ENCODE assay signal across 14 cellular contexts in genomic region chr2:175955168-175955567, GRCh38. TPM values are rescaled to one million over a fixed set of nuclear protein-coding genes. Genes with fewer than 3 reads are reported as not detected.
DNase-seq lines count a peak whose midpoint lies in the region; ATAC-seq and TF ChIP-seq lines count a peak whose summit lies in the region.
"Had no signal": no experiment of that assay in that cellular context is flagged by ENCODE, and none has a peak within 500 bp of the region (broad histone marks: within the 10 kb centered on the region; RNA-seq: fewer than 3 reads in every experiment).

No MANE protein-coding gene starts in this region.

- no peaks in the 10 kb centered on the region for H3K9me3 ChIP-seq in H9 (ENCODE audit: control insufficient read depth, low read depth, low read length)

- ATAC-seq in left lobe of liver, result peak; percentile 66
- ATAC-seq: HCT116, HepG2 had no signal

- H3K79me2 ChIP-seq in H9 (ENCODE audit: insufficient read depth, low read length), result no peaks in the 10 kb centered on the region

- no peak overlapping the region for H3K4me2 ChIP-seq in H9 (ENCODE audit: insufficient read depth, insufficient read length, low read length)
- H3K4me2 ChIP-seq: BLaER1 treated with 17β-estradiol and CSF1 and Interleukin-3, amounts not matched to agents 10 nM and 100 nM had no signal

- no peak overlapping the region for H3K23ac ChIP-seq in H9 (ENCODE audit: insufficient read length, low read depth, low read length)

- H3K4me3 ChIP-seq in LNCaP clone FGC (ENCODE audit: low read depth, low read length), result no peak overlapping the region
- H3K4me3 ChIP-seq: BLaER1 treated with 17β-estradiol and CSF1 and Interleukin-3, amounts not matched to agents 10 nM and 100 nM had no signal

- H3K23me2 ChIP-seq in H9 (ENCODE audit: insufficient read length, low read depth, low read length, poor library complexity, severe bottlenecking), result no peaks in the 10 kb centered on the region

- DNase-seq in DMS 273 (lab: John Stamatoyannopoulos, UW; ENCODE audit: unreplicated experiment), result peak; percentile 9
- peak; percentile 59 for DNase-seq in LNCaP clone FGC (ENCODE audit: low read depth)
- DNase-seq in NCI-H69 (lab: John Stamatoyannopoulos, UW), result peak; percentile 63
- DNase-seq in left lobe of liver (ENCODE audit: low spot score), result no peak
- no peak for DNase-seq in DMS79 (lab: John Stamatoyannopoulos, UW)
- no peak for DNase-seq in H9
- no peak for DNase-seq in dedifferentiated amniotic fluid mesenchymal stem cell (ENCODE audit: extremely low spot score)
- DNase-seq: ACHN; CD4-positive, CD25-positive, alpha-beta regulatory T cell; DND-41; GDM1 had no signal

- TF ChIP-seq CTCF in LNCaP clone FGC (IDR thresholded peaks at IDR 0.05; ENCODE audit: control insufficient read depth, extremely low read depth, insufficient read depth) (no peak), H9 (conservative IDR thresholded peaks at IDR 0.05) (no peak)

- peaks cover 13 to 27% (median 23%) of the 10 kb centered on the region in 3 experiments for H3K36me3 Mint-ChIP-seq in H9 (ENCODE audit: insufficient read depth in 1 of 3, low read depth in 3 of 3)

- no peak overlapping the region for H3K56ac ChIP-seq in H9 (ENCODE audit: insufficient read length, low read depth, low read length)

- no peak overlapping the region for H3K4ac ChIP-seq in H9 (ENCODE audit: low read depth, low read length)

- no peak overlapping the region for H4K91ac ChIP-seq in H9 (ENCODE audit: insufficient read length, low read depth, low read length)

- H4K20me1 ChIP-seq in H9 (ENCODE audit: control insufficient read depth, insufficient read depth, insufficient read length), result no peaks in the 10 kb centered on the region
- H4K20me1 ChIP-seq: BLaER1 treated with 17β-estradiol and CSF1 and Interleukin-3, amounts not matched to agents 10 nM and 100 nM had no signal

- H3K4me1 ChIP-seq in H9 (ENCODE audit: insufficient read depth, low read length), result no peaks in the 10 kb centered on the region
- H3K4me1 ChIP-seq: BLaER1 treated with 17β-estradiol and CSF1 and Interleukin-3, amounts not matched to agents 10 nM and 100 nM had no signal

- H4K5ac ChIP-seq in H9 (ENCODE audit: insufficient read length, low read depth, low read length), result no peak overlapping the region

- H2BK12ac ChIP-seq in H9 (ENCODE audit: insufficient read length, low read depth, low read length), result no peak overlapping the region

- H3K27me3 ChIP-seq in H9 (ENCODE audit: insufficient read depth, low read length), result no peaks in the 10 kb centered on the region
- H3K27me3 ChIP-seq: BLaER1 treated with 17β-estradiol and CSF1 and Interleukin-3, amounts not matched to agents 10 nM and 100 nM had no signal

- H3K14ac ChIP-seq in H9 (ENCODE audit: insufficient read depth, low read length), result no peak overlapping the region

- H3K27ac ChIP-seq in H9 (ENCODE audit: insufficient read length, low read depth, low read length), result no peak overlapping the region
- H3K27ac ChIP-seq: BLaER1 treated with 17β-estradiol and CSF1 and Interleukin-3, amounts not matched to agents 10 nM and 100 nM had no signal

- no CpG with 5 or more reads among the region's 2 CpGs for WGBS in H9 (ENCODE audit: extremely low coverage, insufficient read length, low lambda C conversion rate)

- H4K8ac ChIP-seq in H9 (replicated peaks; ENCODE audit: insufficient read length, low read depth, low read length), result no peak overlapping the region

- no peak overlapping the region for H3K4me3 Mint-ChIP-seq in H9
- H3K4me3 Mint-ChIP-seq: CD4-positive, CD25-positive, alpha-beta regulatory T cell had no signal

- peaks cover 0 to 4% of the 10 kb centered on the region in 2 experiments; a peak in 2 of 5 replicates for H3K9me3 Mint-ChIP-seq in H9

- H2BK5ac ChIP-seq in H9 (ENCODE audit: insufficient read length, low read length), result no peak overlapping the region

- no peaks in the 10 kb centered on the region; the same call in 1 of the 2 replicates for H3K27me3 Mint-ChIP-seq in H9 (ENCODE audit: low read depth)
- H3K27me3 Mint-ChIP-seq: CD4-positive, CD25-positive, alpha-beta regulatory T cell had no signal

- H2BK20ac ChIP-seq in H9 (ENCODE audit: low read depth, low read length, poor library complexity, severe bottlenecking), result no peak overlapping the region

- no peaks in the 10 kb centered on the region for H3K4me1 Mint-ChIP-seq in H9

- no peak overlapping the region for H3T11ph ChIP-seq in H9 (ENCODE audit: low read length)

- H3K27ac Mint-ChIP-seq in H9, result no peak overlapping the region

- no peak overlapping the region for H2BK120ac ChIP-seq in H9 (ENCODE audit: low read depth, low read length, poor library complexity, severe bottlenecking)

- H2AK5ac ChIP-seq in H9 (ENCODE audit: insufficient read length, low read length), result no peak overlapping the region

- H2AFZ ChIP-seq in H9 (ENCODE audit: low read length), result no peak overlapping the region

- no peak overlapping the region for H3K9ac ChIP-seq in H9 (ENCODE audit: extremely low read depth, insufficient read length, low read length)
- H3K9ac ChIP-seq: BLaER1 treated with 17β-estradiol and CSF1 and Interleukin-3, amounts not matched to agents 10 nM and 100 nM had no signal

- no peaks in the 10 kb centered on the region for H3K79me1 ChIP-seq in H9 (ENCODE audit: insufficient read depth, low read depth, low read length, poor library complexity, severe bottlenecking)

- H2BK15ac ChIP-seq in H9 (ENCODE audit: low read depth, low read length), result no peak overlapping the region

- H3K18ac ChIP-seq in H9 (ENCODE audit: insufficient read length, low read depth, low read length), result no peak overlapping the region

RNA-seq across cellular contexts. Expression of gene LNPK, which starts 46.9 kb away (rescaled TPM):
- total RNA-seq in left lobe of liver (19.2 TPM), H9 (2021) (8.5 and 9.7 TPM in 2 replicates)

Comparison
In these comparisons a context has a peak if more than half of its experiments do, and no peak if none do; other contexts are left out.
1. DNase-seq: peak in DMS 273 (single experiment), LNCaP clone FGC (single experiment) and NCI-H69 (single experiment); none in left lobe of liver (single experiment), DMS79 (single experiment), H9 (single experiment) and dedifferentiated amniotic fluid mesenchymal stem cell (single experiment).